ENCODE assay signal across 1 cellular context in genomic region chr6:157535354-157536217, GRCh38.
TF ChIP-seq lines count a peak whose summit lies in the region.

No MANE protein-coding gene starts in this region.

TF ChIP-seq in H1, 55 proteins besides CTCF, POLR2A, EP300 and RAD21 (continued from another document):
- TF ChIP-seq RBBP5 (IDR thresholded peaks at IDR 0.05; ENCODE audit: borderline replicate concordance, low read depth, low read length) = no peak
- TF ChIP-seq TAF7 (optimal IDR thresholded peaks at IDR 0.05; ENCODE audit: borderline replicate concordance, low read depth, low read length) = no peak
- TF ChIP-seq, protein P1, sequence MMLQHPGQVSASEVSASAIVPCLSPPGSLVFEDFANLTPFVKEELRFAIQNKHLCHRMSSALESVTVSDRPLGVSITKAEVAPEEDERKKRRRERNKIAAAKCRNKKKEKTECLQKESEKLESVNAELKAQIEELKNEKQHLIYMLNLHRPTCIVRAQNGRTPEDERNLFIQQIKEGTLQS (IDR thresholded peaks at IDR 0.05; ENCODE audit: insufficient read depth, low read depth, low read length) = no peak
- no peak for TF ChIP-seq CTBP2 (IDR thresholded peaks at IDR 0.05; ENCODE audit: borderline replicate concordance, insufficient read depth, insufficient read length, low read length)
- no peak for TF ChIP-seq BCL11A (IDR thresholded peaks at IDR 0.05; ENCODE audit: low read depth in 2 of 2, low read length in 2 of 2)
- TF ChIP-seq TBP (IDR thresholded peaks at IDR 0.05; ENCODE audit: low read depth, low read length) = no peak
